2 cellular contexts compared by ENCODE assay signal in the genomic region with DNA sequence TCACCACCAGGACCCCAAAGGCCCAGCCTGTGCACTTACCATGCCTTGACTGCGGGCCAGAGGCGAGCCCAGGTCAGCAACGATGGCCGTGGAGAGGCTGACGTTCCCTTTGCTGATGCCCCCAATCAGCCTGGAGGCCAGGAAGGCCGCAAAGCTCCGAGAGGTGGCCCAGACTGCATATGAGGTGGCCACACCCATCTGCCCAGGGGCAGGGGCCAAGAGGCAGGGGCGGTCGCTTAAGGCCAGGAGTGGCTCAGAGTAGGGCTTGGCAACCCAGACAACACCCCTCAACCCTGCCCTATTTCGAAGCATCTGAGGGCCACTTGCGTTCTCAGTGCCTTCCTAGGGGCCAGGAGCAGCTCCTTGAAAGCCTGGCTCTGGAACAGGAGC.
TF ChIP-seq lines count a peak whose summit lies in the region.

No MANE protein-coding gene starts in this region.

TF ChIP-seq in SK-N-SH, 30 proteins besides CTCF, POLR2A, EP300 and RAD21 (continued from another document):
- TF ChIP-seq, protein P1, sequence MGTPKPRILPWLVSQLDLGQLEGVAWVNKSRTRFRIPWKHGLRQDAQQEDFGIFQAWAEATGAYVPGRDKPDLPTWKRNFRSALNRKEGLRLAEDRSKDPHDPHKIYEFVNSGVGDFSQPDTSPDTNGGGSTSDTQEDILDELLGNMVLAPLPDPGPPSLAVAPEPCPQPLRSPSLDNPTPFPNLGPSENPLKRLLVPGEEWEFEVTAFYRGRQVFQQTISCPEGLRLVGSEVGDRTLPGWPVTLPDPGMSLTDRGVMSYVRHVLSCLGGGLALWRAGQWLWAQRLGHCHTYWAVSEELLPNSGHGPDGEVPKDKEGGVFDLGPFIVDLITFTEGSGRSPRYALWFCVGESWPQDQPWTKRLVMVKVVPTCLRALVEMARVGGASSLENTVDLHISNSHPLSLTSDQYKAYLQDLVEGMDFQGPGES (IDR thresholded peaks at IDR 0.05; ENCODE audit: low read depth, low read length) = no peak
- TF ChIP-seq RFX5 (IDR thresholded peaks at IDR 0.05; ENCODE audit: low read length) = no peak
- TF ChIP-seq, protein P2, sequence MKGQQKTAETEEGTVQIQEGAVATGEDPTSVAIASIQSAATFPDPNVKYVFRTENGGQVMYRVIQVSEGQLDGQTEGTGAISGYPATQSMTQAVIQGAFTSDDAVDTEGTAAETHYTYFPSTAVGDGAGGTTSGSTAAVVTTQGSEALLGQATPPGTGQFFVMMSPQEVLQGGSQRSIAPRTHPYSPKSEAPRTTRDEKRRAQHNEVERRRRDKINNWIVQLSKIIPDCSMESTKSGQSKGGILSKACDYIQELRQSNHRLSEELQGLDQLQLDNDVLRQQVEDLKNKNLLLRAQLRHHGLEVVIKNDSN (IDR thresholded peaks at IDR 0.05; ENCODE audit: borderline replicate concordance, low read depth) = no peak
- no peak for TF ChIP-seq NRF1 (IDR thresholded peaks at IDR 0.05; ENCODE audit: low read depth, low read length)
- TF ChIP-seq MXI1 (IDR thresholded peaks at IDR 0.05; ENCODE audit: low read depth, low read length) = no peak
- no peak for TF ChIP-seq EZH2phosphoT487 (IDR thresholded peaks at IDR 0.05; ENCODE audit: borderline replicate concordance, low read depth)
- TF ChIP-seq FOXM1 (IDR thresholded peaks at IDR 0.05; ENCODE audit: low read depth) = no peak
- no peak for TF ChIP-seq TEAD4 (IDR thresholded peaks at IDR 0.05; ENCODE audit: borderline replicate concordance, insufficient read depth)
- TF ChIP-seq GATA2 (CRISPR knock-in tag; IDR thresholded peaks at IDR 0.05) = no peak
- TF ChIP-seq RXRA (IDR thresholded peaks at IDR 0.05; ENCODE audit: borderline replicate concordance, low read depth) = no peak
- no peak for TF ChIP-seq JUND (IDR thresholded peaks at IDR 0.05)
- TF ChIP-seq TCF12 (IDR thresholded peaks at IDR 0.05) = no peak
- no peak for TF ChIP-seq YY1 (IDR thresholded peaks at IDR 0.05; ENCODE audit: low read depth)
- TF ChIP-seq NFIC (IDR thresholded peaks at IDR 0.05; ENCODE audit: borderline replicate concordance) = no peak
- TF ChIP-seq SIN3A (IDR thresholded peaks at IDR 0.05; ENCODE audit: borderline replicate concordance, low read depth, low read length) = no peak

TF ChIP-seq in SK-N-SH treated with all-trans-retinoic acid at 6 μM for 48 hours, 23 proteins besides CTCF, POLR2A, EP300 and RAD21 (continued from another document):
- TF ChIP-seq, protein P3, sequence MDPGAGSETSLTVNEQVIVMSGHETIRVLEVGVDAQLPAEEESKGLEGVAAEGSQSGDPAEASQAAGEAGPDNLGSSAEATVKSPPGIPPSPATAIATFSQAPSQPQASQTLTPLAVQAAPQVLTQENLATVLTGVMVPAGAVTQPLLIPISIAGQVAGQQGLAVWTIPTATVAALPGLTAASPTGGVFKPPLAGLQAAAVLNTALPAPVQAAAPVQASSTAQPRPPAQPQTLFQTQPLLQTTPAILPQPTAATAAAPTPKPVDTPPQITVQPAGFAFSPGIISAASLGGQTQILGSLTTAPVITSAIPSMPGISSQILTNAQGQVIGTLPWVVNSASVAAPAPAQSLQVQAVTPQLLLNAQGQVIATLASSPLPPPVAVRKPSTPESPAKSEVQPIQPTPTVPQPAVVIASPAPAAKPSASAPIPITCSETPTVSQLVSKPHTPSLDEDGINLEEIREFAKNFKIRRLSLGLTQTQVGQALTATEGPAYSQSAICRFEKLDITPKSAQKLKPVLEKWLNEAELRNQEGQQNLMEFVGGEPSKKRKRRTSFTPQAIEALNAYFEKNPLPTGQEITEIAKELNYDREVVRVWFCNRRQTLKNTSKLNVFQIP (CRISPR knock-in tag; IDR thresholded peaks at IDR 0.05; ENCODE audit: borderline replicate concordance, low read depth) = no peak
- TF ChIP-seq ZNF565 (CRISPR knock-in tag; conservative IDR thresholded peaks at IDR 0.05; ENCODE audit: low read depth) = no peak
- TF ChIP-seq ZC3H10 (CRISPR knock-in tag; IDR thresholded peaks at IDR 0.05) = no peak
- no peak for TF ChIP-seq CSDC2 (CRISPR knock-in tag; IDR thresholded peaks at IDR 0.05)
- no peak for TF ChIP-seq OSR1 (CRISPR knock-in tag; IDR thresholded peaks at IDR 0.05)
- TF ChIP-seq RARB (CRISPR knock-in tag; IDR thresholded peaks at IDR 0.05) = no peak
- TF ChIP-seq, protein P4, sequence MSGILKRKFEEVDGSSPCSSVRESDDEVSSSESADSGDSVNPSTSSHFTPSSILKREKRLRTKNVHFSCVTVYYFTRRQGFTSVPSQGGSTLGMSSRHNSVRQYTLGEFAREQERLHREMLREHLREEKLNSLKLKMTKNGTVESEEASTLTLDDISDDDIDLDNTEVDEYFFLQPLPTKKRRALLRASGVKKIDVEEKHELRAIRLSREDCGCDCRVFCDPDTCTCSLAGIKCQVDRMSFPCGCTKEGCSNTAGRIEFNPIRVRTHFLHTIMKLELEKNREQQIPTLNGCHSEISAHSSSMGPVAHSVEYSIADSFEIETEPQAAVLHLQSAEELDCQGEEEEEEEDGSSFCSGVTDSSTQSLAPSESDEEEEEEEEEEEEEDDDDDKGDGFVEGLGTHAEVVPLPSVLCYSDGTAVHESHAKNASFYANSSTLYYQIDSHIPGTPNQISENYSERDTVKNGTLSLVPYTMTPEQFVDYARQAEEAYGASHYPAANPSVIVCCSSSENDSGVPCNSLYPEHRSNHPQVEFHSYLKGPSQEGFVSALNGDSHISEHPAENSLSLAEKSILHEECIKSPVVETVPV (CRISPR knock-in tag; IDR thresholded peaks at IDR 0.05) = no peak
- no peak for TF ChIP-seq ESRRG (CRISPR knock-in tag; IDR thresholded peaks at IDR 0.05)
- no peak for TF ChIP-seq PPARA (CRISPR knock-in tag; IDR thresholded peaks at IDR 0.05; ENCODE audit: borderline replicate concordance)
TF ChIP-seq in SK-N-SH treated with all-trans-retinoic acid at 6 μM for 48 hours: peak in this region for 0.
